Comparison of ENCODE assay signal across 11 cellular contexts in genomic region chr7:27168265-27168947, GRCh38. TPM values are rescaled to one million over a fixed set of nuclear protein-coding genes. Genes with fewer than 3 reads are reported as not detected.
DNase-seq lines count a peak whose midpoint lies in the region; ATAC-seq, FAIRE-seq and TF ChIP-seq lines count a peak whose summit lies in the region.
"Had no signal": no experiment of that assay in that cellular context is flagged by ENCODE, and none has a peak within 500 bp of the region (broad histone marks: within the 10 kb centered on the region; RNA-seq: fewer than 3 reads in every experiment).

No MANE protein-coding gene starts in this region.

- H3F3A ChIP-seq in smooth muscle cell (ENCODE audit: low read depth): peaks cover 7% of the 10 kb centered on the region

- peak overlapping the region; percentile 80 for H2AFZ ChIP-seq in smooth muscle cell (ENCODE audit: low read depth)

- peaks cover 28% of the 10 kb centered on the region for H4K20me1 ChIP-seq in smooth muscle cell (ENCODE audit: low read depth)

- peaks cover 100% of the 10 kb centered on the region for H3K79me2 ChIP-seq in smooth muscle cell (ENCODE audit: low read depth)

- H3K4me1 ChIP-seq in smooth muscle cell (ENCODE audit: low read depth): no peaks in the 10 kb centered on the region

- peak overlapping the region; percentile 88 for H3K9ac ChIP-seq in smooth muscle cell (ENCODE audit: low read depth)

- no peak for FAIRE-seq in GM19239 (lab: Jason Lieb, UNC)
- FAIRE-seq: islet of Langerhans had no signal

- peaks cover 60% of the 10 kb centered on the region for H3K27me3 ChIP-seq in smooth muscle cell (ENCODE audit: low read depth)

- TF ChIP-seq POLR2A in erythroblast (IDR thresholded peaks at IDR 0.05; ENCODE audit: low read length): no peak

- 19% methylated on average over 25 of the region's 25 CpGs for WGBS in smooth muscle cell (ENCODE audit: low lambda C conversion rate)

- no peak for TF ChIP-seq CTCF in smooth muscle cell (IDR thresholded peaks at IDR 0.05; ENCODE audit: borderline replicate concordance, insufficient read depth, poor library complexity, severe bottlenecking)

- peak; percentile 56 to 72 for DNase-seq in NOMO-1 (lab: John Stamatoyannopoulos, UW; ENCODE audit: unreplicated experiment in 2 of 2)
- DNase-seq in NOMO-1 treated with dmso at 0.1 percent for 144 hours (lab: John Stamatoyannopoulos, UW; ENCODE audit: unreplicated experiment): no peak
- DNase-seq in NCI-H2171 (lab: John Stamatoyannopoulos, UW): peak; percentile 51
- peak; percentile 35 to 48 for DNase-seq in erythroblast (lab: John Stamatoyannopoulos, UW)
- no peak for DNase-seq in smooth muscle cell (lab: John Stamatoyannopoulos, UW; ENCODE audit: unreplicated experiment)
- DNase-seq in GM19239 (ENCODE audit: insufficient read length, low spot score): no peak

- H3K27ac ChIP-seq in smooth muscle cell (ENCODE audit: low read depth): peak overlapping the region; percentile 95
- H3K27ac ChIP-seq: C4-2B had no signal

- H3K9me3 ChIP-seq in smooth muscle cell (replicated peaks; ENCODE audit: low read depth): no peaks in the 10 kb centered on the region

- no peaks in the 10 kb centered on the region for H3K36me3 ChIP-seq in smooth muscle cell (ENCODE audit: low read depth)

- peak overlapping the region; percentile 89 for H3K4me2 ChIP-seq in smooth muscle cell

- ATAC-seq in GM18907 (IDR thresholded peaks at IDR 0.05; ENCODE audit: unreplicated experiment) (no peak), GM19328 (IDR thresholded peaks at IDR 0.05; ENCODE audit: unreplicated experiment) (no peak)

- peak overlapping the region; percentile 67 for H3K4me3 ChIP-seq in smooth muscle cell

RNA-seq across cellular contexts. Expression of gene HOXA9, which starts 3.1 kb away (rescaled TPM):
- total RNA-seq in smooth muscle cell: 22.9 and 35.8 TPM in 2 replicates
- polyA plus RNA-seq in smooth muscle cell: 12.6 and 19.2 TPM in 2 replicates
- total RNA-seq: activated CD8-positive, alpha-beta memory T cell treated with anti-CD3 and anti-CD28 coated beads for 36 hours had no signal

RNA-seq across cellular contexts. Expression of gene HOXA10, which starts 5.7 kb away (rescaled TPM):
- total RNA-seq in smooth muscle cell: 35.7 and 53.6 TPM in 2 replicates
- polyA plus RNA-seq in smooth muscle cell: 37.6 and 39.4 TPM in 2 replicates

RNA-seq across cellular contexts. Expression of gene HOXA7, which starts 11.9 kb away (rescaled TPM):
- total RNA-seq in smooth muscle cell: 0.72 TPM in 1 of 2 replicates, not detected in the other
- polyA plus RNA-seq in smooth muscle cell: 1.2 and 1.6 TPM in 2 replicates
- total RNA-seq: activated CD8-positive, alpha-beta memory T cell treated with anti-CD3 and anti-CD28 coated beads for 36 hours had no signal

RNA-seq across cellular contexts. Expression of gene HOXA3, which starts 16.0 kb away (rescaled TPM):
- total RNA-seq in smooth muscle cell: 0.13 TPM in 1 of 2 replicates, not detected in the other
- 0.31 and 0.83 TPM in 2 replicates for polyA plus RNA-seq in smooth muscle cell
- total RNA-seq: activated CD8-positive, alpha-beta memory T cell treated with anti-CD3 and anti-CD28 coated beads for 36 hours had no signal

RNA-seq across cellular contexts. Expression of gene HOXA11, which starts 16.6 kb away (rescaled TPM):
- 18.2 and 20.3 TPM in 2 replicates for total RNA-seq in smooth muscle cell
- 25.2 and 27.7 TPM in 2 replicates for polyA plus RNA-seq in smooth muscle cell
- total RNA-seq: activated CD8-positive, alpha-beta memory T cell treated with anti-CD3 and anti-CD28 coated beads for 36 hours had no signal

Comparison
In these comparisons a context has a peak if more than half of its experiments do, and no peak if none do; other contexts are left out.
1. DNase-seq: peak in NOMO-1 (2 of 2), NCI-H2171 (single experiment) and erythroblast (2 of 2); none in NOMO-1 treated with dmso at 0.1 percent for 144 hours (single experiment), smooth muscle cell (single experiment) and GM19239 (single experiment).